8 cellular contexts compared by ENCODE assay signal in genomic region chr5:472076-472655, GRCh38. TPM values are rescaled to one million over a fixed set of nuclear protein-coding genes. Genes with fewer than 3 reads are reported as not detected.
DNase-seq lines count a peak whose midpoint lies in the region; ATAC-seq and TF ChIP-seq lines count a peak whose summit lies in the region.

No MANE protein-coding gene starts in this region.

- ATAC-seq in GM21447 (IDR thresholded peaks at IDR 0.05; ENCODE audit: unreplicated experiment), result peak; percentile 26

- H3K36me3 ChIP-seq in adrenal gland (replicated peaks in 1 of 2), result no peaks in the 10 kb centered on the region

- peak; percentile 34 for DNase-seq in Daoy (ENCODE audit: low read depth)
- DNase-seq in HuH-7.5 (ENCODE audit: low spot score), result peak; percentile 63
- DNase-seq in adrenal gland, result peak in 4 of 7 donors; percentile 13 to 63 (median 36)
- DNase-seq in stimulated activated CD4-positive, alpha-beta T cell treated with anti-CD3 and anti-CD28 coated beads, Interleukin-1b, Interleukin-23, amount 100 ng/mL, for 48 hours, result peak; percentile 24
- no peak for DNase-seq in effector CD8-positive, alpha-beta T cell (lab: John Stamatoyannopoulos, UW)
- DNase-seq in effector CD4-positive, alpha-beta T cell, result no peak

- H3K4me3 ChIP-seq in adrenal gland (peak overlapping the region in 3 of 4 donors; percentile 41 to 67 (median 52)), iPS-18c (ENCODE audit: insufficient read depth, low read depth, low read length) (peak overlapping the region; percentile 65)

- peaks cover 14 to 27% of the 10 kb centered on the region in 2 donors for H3K4me1 ChIP-seq in adrenal gland (replicated peaks in 1 of 2)

- TF ChIP-seq POLR2A in adrenal gland (IDR thresholded peaks at IDR 0.05), result no peak

- H3K27ac ChIP-seq in adrenal gland, result peak overlapping the region in 3 of 5 donors; percentile 74 to 84 (median 77)

- WGBS in adrenal gland, 4 donors, result 5 to 27% (median 20%) methylated on average over 10 to 30 of the region's 30 CpGs

- intact Hi-C loops in adrenal gland (cut with DNase I), result loop anchor here in 1 of 2 donors (10.0 kb wide), 1 partner anchor 423 kb away; the partner anchor contains the start of genes BRD9 and TRIP13

- TF ChIP-seq CTCF in adrenal gland (IDR thresholded peaks at IDR 0.05), result no peak

- H3K9me3 ChIP-seq in adrenal gland (replicated peaks in 1 of 3), result no peaks in the 10 kb centered on the region
- no peaks in the 10 kb centered on the region for H3K9me3 ChIP-seq in iPS-18c (ENCODE audit: control insufficient read depth, insufficient read depth, low read length)

- H3K27me3 ChIP-seq in adrenal gland, result peaks cover 12% of the 10 kb centered on the region

RNA-seq across cellular contexts. Expression of gene EXOC3, which starts 29.2 kb away (rescaled TPM):
- 32.3 and 35.7 TPM in 2 replicates for total RNA-seq in Daoy (2014; rRNA removed; shearing (Covaris generic))
- 10 to 100 TPM; 35.4 to 61.3 (median 42.7) TPM for total RNA-seq in adrenal gland
- 10 to 100 TPM; 24.7 to 66.4 (median 56.8) TPM for polyA plus RNA-seq in adrenal gland

RNA-seq across cellular contexts. Expression of gene SLC9A3, which starts 52.1 kb away (rescaled TPM):
- 1.3 and 2.2 TPM in 2 replicates for total RNA-seq in Daoy (2014; rRNA removed; shearing (Covaris generic))
- total RNA-seq in adrenal gland, result 1 to 10 TPM; 1.4 to 5.5 (median 2.5) TPM
- polyA plus RNA-seq in adrenal gland, result under 1 TPM; 0.88 to 0.94 (median 0.90) TPM

Comparison
In these comparisons a context has a peak if more than half of its experiments do, and no peak if none do; other contexts are left out.
1. DNase-seq: peak in Daoy (single experiment), HuH-7.5 (single experiment), adrenal gland (4 of 7) and stimulated activated CD4-positive, alpha-beta T cell treated with anti-CD3 and anti-CD28 coated beads, Interleukin-1b, Interleukin-23, amount 100 ng/mL, for 48 hours (single experiment); none in effector CD8-positive, alpha-beta T cell (single experiment) and effector CD4-positive, alpha-beta T cell (single experiment).